12 cellular contexts compared by ENCODE assay signal in genomic region chr14:105034314-105035039, GRCh38. TPM values are rescaled to one million over a fixed set of nuclear protein-coding genes. Genes with fewer than 3 reads are reported as not detected.
DNase-seq lines count a peak whose midpoint lies in the region; ATAC-seq and TF ChIP-seq lines count a peak whose summit lies in the region.
"Had no signal": no experiment of that assay in that cellular context is flagged by ENCODE, and none has a peak within 500 bp of the region (broad histone marks: within the 10 kb centered on the region; RNA-seq: fewer than 3 reads in every experiment).

No MANE protein-coding gene starts in this region.

- no peaks in the 10 kb centered on the region for H3K9me3 ChIP-seq in HUES6 (ENCODE audit: control insufficient read depth, insufficient read depth, low read depth, low read length)

- peaks cover 9% of the 10 kb centered on the region for H3K27me3 Mint-ChIP-seq in dendritic cell treated with granulocyte-macrophage colony-stimulating factor and Interleukin-4, amounts not matched to agents 40 ng/mL and 50 ng/mL, for 4 days
- peaks cover 74% of the 10 kb centered on the region for H3K27me3 Mint-ChIP-seq in nephron progenitor cell (ENCODE audit: low read depth, poor library complexity)
- H3K27me3 Mint-ChIP-seq: stimulated activated memory B cell treated with anti-CD40 and anti-IgM and Interleukin-4, amounts not matched to agents 10 μg/mL and 1 μg/mL and 100 μg/mL, for 72 hours had no signal

- peaks cover 13% of the 10 kb centered on the region for H3K4me1 Mint-ChIP-seq in dendritic cell treated with granulocyte-macrophage colony-stimulating factor and Interleukin-4, amounts not matched to agents 40 ng/mL and 50 ng/mL, for 4 days (ENCODE audit: low read depth)
- H3K4me1 Mint-ChIP-seq in nephron progenitor cell, result peaks cover 32% of the 10 kb centered on the region

- H3K27ac ChIP-seq in HUES6 (ENCODE audit: low read depth, low read length), result no peak overlapping the region
- H3K27ac ChIP-seq: parathyroid adenoma had no signal

- no peak for ATAC-seq in HG03039 (IDR thresholded peaks at IDR 0.05; ENCODE audit: unreplicated experiment)
- ATAC-seq: stimulated activated memory B cell treated with anti-CD40 and anti-IgM and Interleukin-4, amounts not matched to agents 10 μg/mL and 1 μg/mL and 100 μg/mL, for 72 hours had no signal

- peaks cover 14% of the 10 kb centered on the region for H3K27me3 ChIP-seq in HUES6 (ENCODE audit: control insufficient read depth, insufficient read depth, low read length)

- peak overlapping the region; percentile 71 for H3K27ac Mint-ChIP-seq in dendritic cell treated with granulocyte-macrophage colony-stimulating factor and Interleukin-4, amounts not matched to agents 40 ng/mL and 50 ng/mL, for 4 days
- H3K27ac Mint-ChIP-seq in nephron progenitor cell, result no peak overlapping the region

- 0 out of 2 replicates have a peak overlapping the region, but pooled peaks have one; percentile 28 for H3K4me3 ChIP-seq in HUES6 (ENCODE audit: low read depth, low read length)

- H3K4me1 ChIP-seq in HUES6 (ENCODE audit: control insufficient read depth, insufficient read depth, low read length), result peaks cover 7% of the 10 kb centered on the region
- H3K4me1 ChIP-seq: parathyroid adenoma had no signal

- H3K9ac ChIP-seq in HUES6 (ENCODE audit: low read length), result no peak overlapping the region
- H3K9ac ChIP-seq: parathyroid adenoma had no signal

- no peak for DNase-seq in nephron progenitor cell
- DNase-seq in DMS 273 treated with DMSO at 0.1 percent for 48 hours (lab: John Stamatoyannopoulos, UW), result no peak
- DNase-seq in HT-29 (ENCODE audit: low spot score), result no peak
- DNase-seq: amniotic stem cell, GOT3, NCI-H1436, NCI-H774 had no signal

- no peaks in the 10 kb centered on the region for H3K36me3 ChIP-seq in HUES6 (ENCODE audit: control insufficient read depth, insufficient read depth, low read length)

- no peaks in the 10 kb centered on the region for H3K36me3 Mint-ChIP-seq in dendritic cell treated with granulocyte-macrophage colony-stimulating factor and Interleukin-4, amounts not matched to agents 40 ng/mL and 50 ng/mL, for 4 days (ENCODE audit: low read depth)
- no peaks in the 10 kb centered on the region for H3K36me3 Mint-ChIP-seq in nephron progenitor cell (ENCODE audit: low read depth)
- H3K36me3 Mint-ChIP-seq: stimulated activated memory B cell treated with anti-CD40 and anti-IgM and Interleukin-4, amounts not matched to agents 10 μg/mL and 1 μg/mL and 100 μg/mL, for 72 hours had no signal

- no peaks in the 10 kb centered on the region for H3K9me3 Mint-ChIP-seq in dendritic cell treated with granulocyte-macrophage colony-stimulating factor and Interleukin-4, amounts not matched to agents 40 ng/mL and 50 ng/mL, for 4 days
- H3K9me3 Mint-ChIP-seq in nephron progenitor cell, result peaks cover 12% of the 10 kb centered on the region
- H3K9me3 Mint-ChIP-seq: stimulated activated memory B cell treated with anti-CD40 and anti-IgM and Interleukin-4, amounts not matched to agents 10 μg/mL and 1 μg/mL and 100 μg/mL, for 72 hours had no signal

- no peak for TF ChIP-seq CTCF in nephron progenitor cell (IDR thresholded peaks at IDR 0.05)

- intact Hi-C loops in dendritic cell treated with granulocyte-macrophage colony-stimulating factor and Interleukin-4, amounts not matched to agents 40 ng/mL and 50 ng/mL, for 4 days (cut with micrococcal nuclease), result no loop called here

- H3K4me3 Mint-ChIP-seq in dendritic cell treated with granulocyte-macrophage colony-stimulating factor and Interleukin-4, amounts not matched to agents 40 ng/mL and 50 ng/mL, for 4 days, result no peak overlapping the region
- H3K4me3 Mint-ChIP-seq in nephron progenitor cell, result peak overlapping the region; percentile 42

RNA-seq across cellular contexts. Expression of gene CDCA4, which starts 13.6 kb away (rescaled TPM):
- 45.4 and 45.7 TPM in 2 replicates for total RNA-seq in HT-29 (2014; rRNA removed; shearing (Covaris generic))

RNA-seq across cellular contexts. Expression of gene GPR132, which starts 30.8 kb away (rescaled TPM):
- total RNA-seq in HT-29 (2014; rRNA removed; shearing (Covaris generic)), result not detected in 2 replicates

RNA-seq across cellular contexts. Expression of gene CLBA1, which starts 48.9 kb away (rescaled TPM):
- total RNA-seq in HT-29 (2014; rRNA removed; shearing (Covaris generic)), result 9.8 and 11.6 TPM in 2 replicates

RNA-seq across cellular contexts. Expression of gene AHNAK2, which starts 56.3 kb away (rescaled TPM):
- total RNA-seq in HT-29 (2014; rRNA removed; shearing (Covaris generic)), result 1.5 and 1.6 TPM in 2 replicates
